ENCODE assay signal across 11 cellular contexts in the genomic region with DNA sequence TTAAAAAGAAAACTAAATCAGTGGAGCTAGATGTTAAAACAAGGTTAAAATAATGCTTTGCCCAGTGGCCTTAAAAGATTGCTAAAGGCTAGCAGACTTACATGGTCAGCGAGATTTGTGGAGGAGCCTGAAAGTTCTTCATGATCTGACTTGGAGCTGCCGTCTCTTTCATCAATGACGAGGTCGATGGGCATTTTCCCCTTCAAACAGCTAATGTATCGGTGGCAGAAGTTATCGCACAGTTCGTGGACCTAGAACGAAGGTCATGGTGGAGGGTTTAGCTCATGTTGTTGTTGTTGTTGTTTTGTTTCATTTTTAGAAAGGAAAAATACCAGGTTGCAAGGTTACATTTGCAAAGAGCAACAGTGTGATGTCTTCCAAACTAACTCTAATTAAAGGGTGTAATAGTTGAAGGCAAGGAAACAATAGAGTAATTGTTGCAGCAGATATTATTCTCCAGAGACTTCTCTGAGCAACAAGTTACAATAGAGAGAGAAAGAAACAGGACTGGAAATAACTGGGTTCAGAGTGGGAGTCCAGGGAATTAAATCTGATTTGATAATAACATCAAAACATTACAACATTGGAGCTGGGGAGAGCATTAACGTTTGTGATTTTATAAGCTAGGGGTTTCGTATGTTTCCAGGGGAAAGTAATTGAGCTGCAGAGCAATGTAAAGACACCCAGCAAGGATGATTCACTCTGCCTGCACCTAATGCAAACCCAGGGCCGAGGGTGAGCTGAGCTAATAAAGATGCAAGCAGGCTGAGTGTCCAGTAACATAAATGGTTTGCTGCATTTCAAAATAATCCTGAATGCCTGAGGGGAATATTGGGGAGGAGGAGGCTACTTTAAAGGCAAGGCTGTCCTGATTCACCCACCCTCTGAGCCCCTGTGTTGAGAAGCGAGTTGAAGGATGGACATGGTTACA. TPM values are rescaled to one million over a fixed set of nuclear protein-coding genes. Genes with fewer than 3 reads are reported as not detected.
DNase-seq lines count a peak whose midpoint lies in the region; ATAC-seq and TF ChIP-seq lines count a peak whose summit lies in the region.
"Had no signal": no experiment of that assay in that cellular context is flagged by ENCODE, and none has a peak within 500 bp of the region (broad histone marks: within the 10 kb centered on the region; RNA-seq: fewer than 3 reads in every experiment).

No MANE protein-coding gene starts in this region.

- no peak for ATAC-seq in HG03342 (IDR thresholded peaks at IDR 0.05; ENCODE audit: unreplicated experiment)
- ATAC-seq: mucosa of descending colon had no signal

- no peak for TF ChIP-seq CTCF in cardiac fibroblast (IDR thresholded peaks at IDR 0.05; ENCODE audit: low read depth, low read length)

- peak overlapping the region; percentile 93 for H3K27ac ChIP-seq in temporal lobe (ENCODE audit: low read depth, low read length)
- H3K27ac ChIP-seq: KMS-11 had no signal

- DNase-seq in M059J (ENCODE audit: low read depth) (peak; percentile 75), cardiac fibroblast (ENCODE audit: low read depth in 2 of 2) (peak; percentile 75 to 84), kidney glomerular epithelial cell (lab: John Stamatoyannopoulos, UW) (peak; percentile 36), iPS-NIHi11 (ENCODE audit: low spot score) (no peak)
- no peak for DNase-seq in activated effector memory CD4-positive, alpha-beta T cell treated with Interleukin-2 at 50 U/mL for 16 hours
- DNase-seq: activated CD8-positive, alpha-beta memory T cell treated with anti-CD3 and anti-CD28 coated beads, Interleukin-2, amount 50 U/mL, for 48 hours; mucosa of descending colon; NCI-H345 had no signal

- peak overlapping the region in 1 of 2 donors; percentile 29 for H3K4me3 ChIP-seq in cardiac fibroblast (replicated peaks in 1 of 2; ENCODE audit: low read depth in 2 of 2, low read length in 2 of 2)
- H3K4me3 ChIP-seq: mucosa of descending colon had no signal

RNA-seq across cellular contexts. Expression of a gene that starts 6.6 kb away (rescaled TPM):
- total RNA-seq in M059J (2014; rRNA removed; shearing (Covaris generic)) = 27.7 and 32.9 TPM in 2 replicates
- 242 TPM for total RNA-seq in temporal lobe

Comparison
In these comparisons a context has a peak if more than half of its experiments do, and no peak if none do; other contexts are left out.
1. DNase-seq: peak in M059J (single experiment), cardiac fibroblast (2 of 2) and kidney glomerular epithelial cell (single experiment); none in activated effector memory CD4-positive, alpha-beta T cell treated with Interleukin-2 at 50 U/mL for 16 hours (single experiment) and iPS-NIHi11 (single experiment).